Comparison of ENCODE assay signal across 24 cellular contexts in genomic region chr6:3513416-3513815, GRCh38.
"Had no signal": no experiment of that assay in that cellular context is flagged by ENCODE, and none has a peak within 500 bp of the region (broad histone marks: within the 10 kb centered on the region; RNA-seq: fewer than 3 reads in every experiment).

No MANE protein-coding gene starts in this region.

- H3K27me3 ChIP-seq: colonic mucosa, esophagus squamous epithelium, gastrocnemius medialis, left lung had no signal

- ATAC-seq: effector memory CD8-positive, alpha-beta T cell; esophagus mucosa; gastrocnemius medialis; heart right ventricle; left cardiac atrium; left lung; left ventricle myocardium superior; lower lobe of right lung; mucosa of descending colon had no signal

- H3K27ac ChIP-seq: colonic mucosa, epithelial cell of prostate, esophagus squamous epithelium, gastrocnemius medialis, heart right ventricle, left lung, lower lobe of right lung had no signal

- DNase-seq: colonic mucosa; cortex of kidney; effector CD8-positive, alpha-beta T cell; effector memory CD8-positive, alpha-beta T cell; endodermal cell; erythroblast; esophagus squamous epithelium; foreskin fibroblast; foreskin melanocyte; gastrocnemius medialis; glutamatergic neuron; head of caudate nucleus; heart right ventricle; hippocampal formation; left cardiac atrium; left lung; left ventricle myocardium superior; lower lobe of right lung; mesenchymal stem cell; mucosa of descending colon had no signal

- H3K36me3 Mint-ChIP-seq: mesothelial cell of epicardium had no signal

- H3K4me1 ChIP-seq: colonic mucosa, left lung had no signal

- H3K4me3 Mint-ChIP-seq: dendritic cell treated with granulocyte-macrophage colony-stimulating factor and Interleukin-4, amounts not matched to agents 40 ng/mL and 50 ng/mL, for 4 days; effector memory CD8-positive, alpha-beta T cell; endodermal cell; mesothelial cell of epicardium had no signal

- H3K4me3 ChIP-seq: colonic mucosa, esophagus squamous epithelium, gastrocnemius medialis, heart right ventricle, left lung, lower lobe of right lung, mucosa of descending colon had no signal

- H3K27ac Mint-ChIP-seq: dendritic cell treated with granulocyte-macrophage colony-stimulating factor and Interleukin-4, amounts not matched to agents 40 ng/mL and 50 ng/mL, for 4 days; effector memory CD8-positive, alpha-beta T cell; endodermal cell; mesothelial cell of epicardium had no signal

- H3K9me3 Mint-ChIP-seq: dendritic cell treated with granulocyte-macrophage colony-stimulating factor and Interleukin-4, amounts not matched to agents 40 ng/mL and 50 ng/mL, for 4 days; effector memory CD8-positive, alpha-beta T cell; endodermal cell; mesothelial cell of epicardium had no signal

- H3K36me3 ChIP-seq: colonic mucosa, esophagus squamous epithelium, gastrocnemius medialis, heart right ventricle, left lung, lower lobe of right lung had no signal

- H3K9me3 ChIP-seq: colonic mucosa, esophagus squamous epithelium, gastrocnemius medialis, heart right ventricle, left lung, lower lobe of right lung, mucosa of descending colon had no signal
